In genomic region chr5:75054110-75054930, GRCh38 we compare ENCODE assay signal across 8 cellular contexts. TPM values are rescaled to one million over a fixed set of nuclear protein-coding genes. Genes with fewer than 3 reads are reported as not detected.
DNase-seq lines count a peak whose midpoint lies in the region; ATAC-seq lines count a peak whose summit lies in the region.

No MANE protein-coding gene starts in this region.

- H3K4me3 Mint-ChIP-seq in natural killer cell treated with Interleukin-12 subunit alpha and Interleukin-12 subunit beta and Interleukin-15 and Interleukin-18, amount 100 ng/mL, for 72 hours, result peak overlapping the region; percentile 88

- no peaks in the 10 kb centered on the region for H3K36me3 Mint-ChIP-seq in natural killer cell treated with Interleukin-12 subunit alpha and Interleukin-12 subunit beta and Interleukin-15 and Interleukin-18, amount 100 ng/mL, for 72 hours

- no peak for ATAC-seq in natural killer cell treated with Interleukin-12 subunit alpha and Interleukin-12 subunit beta and Interleukin-15 and Interleukin-18, amount 100 ng/mL, for 72 hours
- ATAC-seq in HG03378 (IDR thresholded peaks at IDR 0.05; ENCODE audit: unreplicated experiment), result no peak

- peaks cover 38 to 46% of the 10 kb centered on the region in 2 donors for H3K27me3 Mint-ChIP-seq in natural killer cell treated with Interleukin-12 subunit alpha and Interleukin-12 subunit beta and Interleukin-15 and Interleukin-18, amount 100 ng/mL, for 72 hours

- DNase-seq in GM03348 (ENCODE audit: low spot score) (peak; percentile 47), RPMI8226 (peak; percentile 23), fibroblast of gingiva (ENCODE audit: low read depth) (peak; percentile 51), foreskin melanocyte (no peak), NCI-H2196 (lab: John Stamatoyannopoulos, UW; ENCODE audit: unreplicated experiment) (no peak), amniotic stem cell (lab: John Stamatoyannopoulos, UW) (no peak)
- no peak for DNase-seq in natural killer cell treated with Interleukin-12 subunit alpha and Interleukin-12 subunit beta and Interleukin-15 and Interleukin-18, amount 100 ng/mL, for 72 hours (ENCODE audit: low spot score)

- H3K4me1 Mint-ChIP-seq in natural killer cell treated with Interleukin-12 subunit alpha and Interleukin-12 subunit beta and Interleukin-15 and Interleukin-18, amount 100 ng/mL, for 72 hours (ENCODE audit: low read depth in 2 of 2), result peaks cover 30 to 36% of the 10 kb centered on the region in 2 donors

- no peak overlapping the region for H3K27ac Mint-ChIP-seq in natural killer cell treated with Interleukin-12 subunit alpha and Interleukin-12 subunit beta and Interleukin-15 and Interleukin-18, amount 100 ng/mL, for 72 hours

- H3K9me3 Mint-ChIP-seq in natural killer cell treated with Interleukin-12 subunit alpha and Interleukin-12 subunit beta and Interleukin-15 and Interleukin-18, amount 100 ng/mL, for 72 hours, result no peaks in the 10 kb centered on the region

RNA-seq across cellular contexts. Expression of gene GCNT4, which starts 2.0 kb away (rescaled TPM):
- under 1 TPM; 0.42 to 0.57 TPM for total RNA-seq in natural killer cell treated with Interleukin-12 subunit alpha and Interleukin-12 subunit beta and Interleukin-15 and Interleukin-18, amount 100 ng/mL, for 72 hours

Comparison
In these comparisons a context has a peak if more than half of its experiments do, and no peak if none do; other contexts are left out.
1. DNase-seq: peak in GM03348 (single experiment), RPMI8226 (single experiment) and fibroblast of gingiva (single experiment); none in natural killer cell treated with Interleukin-12 subunit alpha and Interleukin-12 subunit beta and Interleukin-15 and Interleukin-18, amount 100 ng/mL, for 72 hours (single experiment), foreskin melanocyte (single experiment), NCI-H2196 (single experiment) and amniotic stem cell (single experiment).